In genomic region chr17:74389094-74389753, GRCh38 we compare ENCODE assay signal across 23 cellular contexts. TPM values are rescaled to one million over a fixed set of nuclear protein-coding genes. Genes with fewer than 3 reads are reported as not detected.
A peak's percentile ranks its signal among the peaks of the same experiment; 100 is the strongest.
DNase-seq lines count a peak whose midpoint lies in the region; ATAC-seq and TF ChIP-seq lines count a peak whose summit lies in the region.
"Had no signal": no experiment of that assay in that cellular context is flagged by ENCODE, and none has a peak within 500 bp of the region (broad histone marks: within the 10 kb centered on the region; RNA-seq: fewer than 3 reads in every experiment).

No MANE protein-coding gene starts in this region.

- H3K4me3 ChIP-seq in neuronal stem cell (ENCODE audit: low read length in 2 of 2) (no peak overlapping the region), upper lobe of right lung (no peak overlapping the region)
- H3K4me3 ChIP-seq: K562, Peyer's patch had no signal

- no peaks in the 10 kb centered on the region for H3K9me3 Mint-ChIP-seq in natural killer cell treated with Interleukin-12 subunit alpha and Interleukin-12 subunit beta and Interleukin-15 and Interleukin-18, amount 100 ng/mL, for 72 hours
- H3K9me3 Mint-ChIP-seq in natural killer cell = no peaks in the 10 kb centered on the region
- no peaks in the 10 kb centered on the region for H3K9me3 Mint-ChIP-seq in activated T-helper 17 cell treated with anti-CD3 and anti-CD28 coated beads, Interleukin-2, amount 50 U/mL, for 72 hours

- H2BK15ac ChIP-seq in neuronal stem cell (ENCODE audit: low read length) = no peak overlapping the region

- H3K14ac ChIP-seq in neuronal stem cell (ENCODE audit: low read length) = peak overlapping the region; percentile 39

- no peak for ATAC-seq in natural killer cell treated with Interleukin-12 subunit alpha and Interleukin-12 subunit beta and Interleukin-15 and Interleukin-18, amount 100 ng/mL, for 72 hours
- ATAC-seq in natural killer cell (no peak), upper lobe of right lung (peak; percentile 22)
- no peak for ATAC-seq in activated T-helper 17 cell treated with anti-CD3 and anti-CD28 coated beads, Interleukin-2, amount 50 U/mL, for 72 hours (replicated peaks)
- ATAC-seq: K562 had no signal

- H3K23ac ChIP-seq in neuronal stem cell (ENCODE audit: low read depth, low read length, poor library complexity) = no peak overlapping the region

- no peak overlapping the region for H4K91ac ChIP-seq in neuronal stem cell (ENCODE audit: low read depth, low read length, poor library complexity)

- no peaks in the 10 kb centered on the region for H3K27me3 Mint-ChIP-seq in natural killer cell treated with Interleukin-12 subunit alpha and Interleukin-12 subunit beta and Interleukin-15 and Interleukin-18, amount 100 ng/mL, for 72 hours
- H3K27me3 Mint-ChIP-seq in natural killer cell (ENCODE audit: low read depth in 2 of 2) = peaks cover 0 to 6% of the 10 kb centered on the region in 2 donors
- peaks cover 3% of the 10 kb centered on the region for H3K27me3 Mint-ChIP-seq in activated T-helper 17 cell treated with anti-CD3 and anti-CD28 coated beads, Interleukin-2, amount 50 U/mL, for 72 hours

- peak; percentile 49 for DNase-seq in natural killer cell treated with Interleukin-12 subunit alpha and Interleukin-12 subunit beta and Interleukin-15 and Interleukin-18, amount 100 ng/mL, for 72 hours (ENCODE audit: low spot score)
- DNase-seq in natural killer cell = no peak
- no peak for DNase-seq in neuronal stem cell (ENCODE audit: low spot score)
- DNase-seq in upper lobe of right lung = no peak
- DNase-seq in NCI-H446 (lab: John Stamatoyannopoulos, UW) = no peak
- DNase-seq in globus pallidus (ENCODE audit: low spot score) = no peak
- DNase-seq in NCI-H526 (lab: John Stamatoyannopoulos, UW) = no peak
- DNase-seq: CD4-positive, CD25-positive, alpha-beta regulatory T cell; DND-41; MM.1S; NCI-H1092; NCI-H1436; NCI-H187 treated with DMSO at 0.1 percent for 48 hours; NCI-H2107; NCI-H774; Peyer's patch; SW 1271 had no signal

- no peak overlapping the region for H2BK12ac ChIP-seq in neuronal stem cell (ENCODE audit: low read length)

- no peak overlapping the region for H3K4ac ChIP-seq in neuronal stem cell (ENCODE audit: low read length)

- peak overlapping the region; percentile 33 for H3K9ac ChIP-seq in neuronal stem cell (ENCODE audit: low read depth, low read length, poor library complexity)

- TF ChIP-seq CTCF in natural killer cell (IDR thresholded peaks at IDR 0.05) (no peak), upper lobe of right lung (IDR thresholded peaks at IDR 0.05) (no peak)

- peak overlapping the region; percentile 23 for H2BK120ac ChIP-seq in neuronal stem cell (ENCODE audit: low read depth, low read length)

- H3K4me3 Mint-ChIP-seq in natural killer cell treated with Interleukin-12 subunit alpha and Interleukin-12 subunit beta and Interleukin-15 and Interleukin-18, amount 100 ng/mL, for 72 hours = no peak overlapping the region
- H3K4me3 Mint-ChIP-seq in natural killer cell = no peak overlapping the region
- H3K4me3 Mint-ChIP-seq in activated T-helper 17 cell treated with anti-CD3 and anti-CD28 coated beads, Interleukin-2, amount 50 U/mL, for 72 hours = no peak overlapping the region
- H3K4me3 Mint-ChIP-seq: CD4-positive, CD25-positive, alpha-beta regulatory T cell had no signal

- H2AK5ac ChIP-seq in neuronal stem cell (ENCODE audit: low read depth, low read length) = peak overlapping the region; percentile 61

- peak overlapping the region; percentile 49 for H3K18ac ChIP-seq in neuronal stem cell (ENCODE audit: low read length)

- H2BK5ac ChIP-seq in neuronal stem cell (ENCODE audit: low read length) = no peak overlapping the region

- H3K27ac Mint-ChIP-seq in natural killer cell treated with Interleukin-12 subunit alpha and Interleukin-12 subunit beta and Interleukin-15 and Interleukin-18, amount 100 ng/mL, for 72 hours = no peak overlapping the region
- H3K27ac Mint-ChIP-seq in natural killer cell = no peak overlapping the region
- peak overlapping the region; percentile 13 for H3K27ac Mint-ChIP-seq in activated T-helper 17 cell treated with anti-CD3 and anti-CD28 coated beads, Interleukin-2, amount 50 U/mL, for 72 hours

- peaks cover 0 to 5% of the 10 kb centered on the region in 2 donors for H3K4me1 Mint-ChIP-seq in natural killer cell treated with Interleukin-12 subunit alpha and Interleukin-12 subunit beta and Interleukin-15 and Interleukin-18, amount 100 ng/mL, for 72 hours (ENCODE audit: low read depth in 2 of 2)
- peaks cover 6 to 10% of the 10 kb centered on the region in 2 donors for H3K4me1 Mint-ChIP-seq in natural killer cell
- H3K4me1 Mint-ChIP-seq in activated T-helper 17 cell treated with anti-CD3 and anti-CD28 coated beads, Interleukin-2, amount 50 U/mL, for 72 hours = no peaks in the 10 kb centered on the region
- H3K4me1 Mint-ChIP-seq: CD4-positive, CD25-positive, alpha-beta regulatory T cell had no signal

- H2AFZ ChIP-seq in neuronal stem cell (ENCODE audit: low read length) = no peak overlapping the region

- H3K27ac ChIP-seq in neuronal stem cell (replicated peaks; ENCODE audit: low read length) = no peak overlapping the region
- H3K27ac ChIP-seq in upper lobe of right lung = no peak overlapping the region
- H3K27ac ChIP-seq: Peyer's patch had no signal

- H3K27me3 ChIP-seq in neuronal stem cell (ENCODE audit: control insufficient read depth in 3 of 3, insufficient read depth in 3 of 3, low read depth in 1 of 3, low read length in 3 of 3) = peaks cover 0 to 9% (median 0%) of the 10 kb centered on the region in 3 experiments
- H3K27me3 ChIP-seq in upper lobe of right lung = no peaks in the 10 kb centered on the region
- H3K27me3 ChIP-seq: Peyer's patch had no signal

- no peak overlapping the region for H4K8ac ChIP-seq in neuronal stem cell (ENCODE audit: low read depth, low read length)

- no peaks in the 10 kb centered on the region for H3K79me1 ChIP-seq in neuronal stem cell (ENCODE audit: low read depth, low read length)

- no peaks in the 10 kb centered on the region for H3K36me3 ChIP-seq in neuronal stem cell (replicated peaks in 1 of 2; ENCODE audit: control insufficient read depth in 2 of 2, insufficient read depth in 2 of 2, low read length in 2 of 2)
- no peaks in the 10 kb centered on the region for H3K36me3 ChIP-seq in upper lobe of right lung
- H3K36me3 ChIP-seq: Peyer's patch had no signal

- peaks cover 0 to 6% of the 10 kb centered on the region in 2 donors for H3K4me1 ChIP-seq in neuronal stem cell (ENCODE audit: control insufficient read depth in 2 of 2, insufficient read depth in 1 of 2, low read depth in 1 of 2, low read length in 2 of 2)
- no peaks in the 10 kb centered on the region for H3K4me1 ChIP-seq in upper lobe of right lung

- no CpG with 5 or more reads among the region's 12 CpGs for WGBS in neuronal stem cell (ENCODE audit: extremely low coverage in 2 of 2, insufficient read length in 2 of 2, insufficient replicate concordance in 1 of 2), 2 donors

- H3K36me3 Mint-ChIP-seq in natural killer cell treated with Interleukin-12 subunit alpha and Interleukin-12 subunit beta and Interleukin-15 and Interleukin-18, amount 100 ng/mL, for 72 hours = no peaks in the 10 kb centered on the region
- no peaks in the 10 kb centered on the region for H3K36me3 Mint-ChIP-seq in natural killer cell
- no peaks in the 10 kb centered on the region for H3K36me3 Mint-ChIP-seq in activated T-helper 17 cell treated with anti-CD3 and anti-CD28 coated beads, Interleukin-2, amount 50 U/mL, for 72 hours (ENCODE audit: low read depth)
- H3K36me3 Mint-ChIP-seq: CD4-positive, CD25-positive, alpha-beta regulatory T cell had no signal

- no peak overlapping the region for H3K4me2 ChIP-seq in neuronal stem cell (ENCODE audit: insufficient read depth, low read length, poor library complexity, severe bottlenecking)

- H3K9me3 ChIP-seq in neuronal stem cell (replicated peaks in 1 of 2; ENCODE audit: control insufficient read depth in 2 of 2, insufficient read depth in 1 of 2, low read depth in 1 of 2, low read length in 2 of 2) = peaks cover 0 to 2% of the 10 kb centered on the region in 2 donors
- no peaks in the 10 kb centered on the region for H3K9me3 ChIP-seq in upper lobe of right lung
- H3K9me3 ChIP-seq: Peyer's patch had no signal

- intact Hi-C loops in natural killer cell (cut with micrococcal nuclease) = no loop called here
- intact Hi-C loops in upper lobe of right lung (cut with DNase I) = no loop called here

RNA-seq across cellular contexts. Expression of gene GPR142, which starts 21.9 kb away (rescaled TPM):
- not detected for total RNA-seq in natural killer cell treated with Interleukin-12 subunit alpha and Interleukin-12 subunit beta and Interleukin-15 and Interleukin-18, amount 100 ng/mL, for 72 hours
- total RNA-seq in natural killer cell (not detected), upper lobe of right lung (not detected)
- total RNA-seq in activated T-helper 17 cell treated with anti-CD3 and anti-CD28 coated beads, Interleukin-2, amount 50 U/mL, for 72 hours = not detected
- 0.22 TPM for polyA plus RNA-seq in neuronal stem cell (2013, experiment 1 of 2)
- polyA plus RNA-seq in neuronal stem cell (2013, experiment 2 of 2) = 0.24 TPM
- total RNA-seq: CD4-positive, CD25-positive, alpha-beta regulatory T cell; K562; NCI-H460; SK-MEL-5 had no signal
- polyA plus RNA-seq: BJ; CD4-positive, CD25-positive, alpha-beta regulatory T cell; K562 had no signal

RNA-seq across cellular contexts. Expression of gene BTBD17, which starts 27.6 kb away (rescaled TPM):
- total RNA-seq in natural killer cell treated with Interleukin-12 subunit alpha and Interleukin-12 subunit beta and Interleukin-15 and Interleukin-18, amount 100 ng/mL, for 72 hours = not detected
- under 1 TPM in 1 of 3 donors, not detected in 2; 0.48 TPM for total RNA-seq in natural killer cell
- not detected for total RNA-seq in activated T-helper 17 cell treated with anti-CD3 and anti-CD28 coated beads, Interleukin-2, amount 50 U/mL, for 72 hours
- polyA plus RNA-seq in neuronal stem cell (2013, experiment 1 of 2) = 17.6 TPM
- 17.1 TPM for polyA plus RNA-seq in neuronal stem cell (2013, experiment 2 of 2)
- total RNA-seq in upper lobe of right lung = not detected
- total RNA-seq: CD4-positive, CD25-positive, alpha-beta regulatory T cell; K562; NCI-H460; Peyer's patch; SK-MEL-5 had no signal
- polyA plus RNA-seq: BJ, K562 had no signal

RNA-seq across cellular contexts. Expression of gene GPRC5C, which starts 42.7 kb away (rescaled TPM):
- under 1 TPM in 1 of 2 donors, not detected in 1; 0.25 TPM for total RNA-seq in natural killer cell treated with Interleukin-12 subunit alpha and Interleukin-12 subunit beta and Interleukin-15 and Interleukin-18, amount 100 ng/mL, for 72 hours
- total RNA-seq in natural killer cell (under 1 TPM; 0.26 to 0.60 (median 0.29) TPM), upper lobe of right lung (48.6 TPM)
- total RNA-seq in activated T-helper 17 cell treated with anti-CD3 and anti-CD28 coated beads, Interleukin-2, amount 50 U/mL, for 72 hours = 1 to 10 TPM in 1 of 2 donors, not detected in 1; 5.0 TPM
- 39.2 TPM for polyA plus RNA-seq in neuronal stem cell (2013, experiment 1 of 2)
- 37.9 TPM for polyA plus RNA-seq in neuronal stem cell (2013, experiment 2 of 2)
- total RNA-seq: A673; CD4-positive, CD25-positive, alpha-beta regulatory T cell had no signal
- polyA plus RNA-seq: CD4-positive, CD25-positive, alpha-beta regulatory T cell had no signal
